ENCODE assay signal across 8 cellular contexts in the genomic region with DNA sequence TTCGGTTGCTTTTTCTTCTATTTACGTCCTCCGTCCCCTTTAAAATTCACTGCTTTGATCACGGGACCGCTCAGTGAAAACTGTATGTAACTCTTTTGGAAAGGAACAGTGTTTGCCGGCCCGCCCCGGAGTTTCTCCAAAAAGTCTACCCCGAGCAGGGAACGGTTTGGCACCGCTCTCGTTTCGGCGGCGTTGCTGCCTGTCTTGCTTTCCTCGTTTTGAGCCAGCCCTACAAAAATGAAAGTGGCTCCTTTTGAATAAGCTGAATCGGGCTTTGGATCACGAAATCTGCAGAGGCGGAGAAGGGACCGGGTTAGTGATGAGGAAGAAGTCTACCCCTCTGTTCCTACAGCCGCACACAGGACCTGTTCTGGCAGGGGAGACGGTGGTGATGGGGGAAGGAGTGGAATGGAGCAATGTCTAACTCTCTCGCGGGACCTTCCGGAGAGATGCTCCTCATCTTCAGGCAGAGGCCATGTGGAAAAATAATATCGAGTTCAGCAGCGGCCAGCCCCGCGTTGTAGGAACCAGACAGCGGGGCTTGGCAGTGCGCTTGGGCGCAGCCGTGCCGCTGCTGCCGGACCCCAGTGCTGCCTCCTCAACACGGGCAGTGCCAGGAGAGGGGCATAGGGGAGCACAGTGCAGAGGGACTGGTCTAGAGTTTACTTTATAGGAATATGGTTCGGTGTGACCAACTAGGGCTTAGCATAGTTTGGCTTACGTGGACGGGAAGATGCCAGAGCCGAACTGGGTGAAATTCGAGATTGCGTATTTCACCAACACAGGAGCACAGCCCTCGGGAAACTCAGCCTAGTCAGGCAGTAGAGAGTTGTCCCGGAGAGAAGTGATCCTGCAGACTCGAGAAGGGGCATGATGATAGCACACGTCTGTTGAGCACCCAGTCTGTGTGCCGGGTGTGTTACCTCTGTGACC. TPM values are rescaled to one million over a fixed set of nuclear protein-coding genes. Genes with fewer than 3 reads are reported as not detected.
DNase-seq lines count a peak whose midpoint lies in the region; ATAC-seq and TF ChIP-seq lines count a peak whose summit lies in the region.

No MANE protein-coding gene starts in this region.

- peak overlapping the region; percentile 69 for H3K9ac ChIP-seq in fibroblast of lung (ENCODE audit: insufficient read depth, low read length)

- H3K36me3 Mint-ChIP-seq in CD8-positive, alpha-beta memory T cell = no peaks in the 10 kb centered on the region
- no peaks in the 10 kb centered on the region for H3K36me3 Mint-ChIP-seq in T-cell
- H3K36me3 Mint-ChIP-seq in natural killer cell treated with Interleukin-12 subunit alpha and Interleukin-12 subunit beta and Interleukin-15 and Interleukin-18, amount 100 ng/mL, for 72 hours = no peaks in the 10 kb centered on the region

- H3K27me3 ChIP-seq in CD8-positive, alpha-beta memory T cell (ENCODE audit: insufficient read depth, low read length, poor library complexity, severe bottlenecking) = peaks cover 33% of the 10 kb centered on the region
- no peaks in the 10 kb centered on the region for H3K27me3 ChIP-seq in fibroblast of lung (ENCODE audit: control insufficient read depth, insufficient read depth, low read length)

- POLR2A ChIA-PET in CD8-positive, alpha-beta memory T cell (lab: Charles Lee) = interaction anchor here (0.6 kb wide), 1 partner anchor 24 kb away, joined by 3 read pairs; no protein-coding TSS in a partner anchor
- POLR2A ChIA-PET in T-cell (lab: Charles Lee) = no interaction called here

- peak overlapping the region; percentile 88 to 93 (median 89) for H3K4me3 Mint-ChIP-seq in CD8-positive, alpha-beta memory T cell
- H3K4me3 Mint-ChIP-seq in T-cell = peak overlapping the region; percentile 79 to 81 (median 81)
- peak overlapping the region; percentile 74 for H3K4me3 Mint-ChIP-seq in natural killer cell treated with Interleukin-12 subunit alpha and Interleukin-12 subunit beta and Interleukin-15 and Interleukin-18, amount 100 ng/mL, for 72 hours

- no peak for TF ChIP-seq CTCF in fibroblast of lung (conservative IDR thresholded peaks at IDR 0.05 in 1 of 2, IDR thresholded peaks at IDR 0.05 in 1 of 2; ENCODE audit: low read depth in 1 of 2, low read length in 2 of 2)

- peak overlapping the region; percentile 49 for H3K4me3 ChIP-seq in CD8-positive, alpha-beta memory T cell (ENCODE audit: low read length)
- peak overlapping the region; percentile 51 to 89 (median 76) for H3K4me3 ChIP-seq in fibroblast of lung (replicated peaks in 1 of 4; ENCODE audit: control extremely low read depth in 1 of 4, insufficient read depth in 1 of 4, low read depth in 3 of 4, low read length in 4 of 4)

- peaks cover 15% of the 10 kb centered on the region for H3K79me2 ChIP-seq in fibroblast of lung (ENCODE audit: control insufficient read depth, insufficient read depth, low read length)

- H3K36me3 ChIP-seq in CD8-positive, alpha-beta memory T cell (ENCODE audit: insufficient read depth, low read length) = no peaks in the 10 kb centered on the region
- no peaks in the 10 kb centered on the region for H3K36me3 ChIP-seq in fibroblast of lung (ENCODE audit: control insufficient read depth, insufficient read depth, low read length)

- DNase-seq in CD8-positive, alpha-beta memory T cell = no peak
- DNase-seq in T-cell (no peak), fibroblast of lung (ENCODE audit: low read depth in 2 of 2) (peak; percentile 53 to 66), NCI-H345 (lab: John Stamatoyannopoulos, UW) (no peak)
- no peak for DNase-seq in natural killer cell treated with Interleukin-12 subunit alpha and Interleukin-12 subunit beta and Interleukin-15 and Interleukin-18, amount 100 ng/mL, for 72 hours (ENCODE audit: low spot score)

- CTCF ChIA-PET in CD8-positive, alpha-beta memory T cell (lab: Charles Lee) = no interaction called here
- CTCF ChIA-PET in T-cell (lab: Charles Lee) = interaction anchor here (0.6 to 0.7 kb wide), 2 partner anchors 71 to 96 kb away, joined by 3 to 5 read pairs; no protein-coding TSS in a partner anchor

- H3K4me1 ChIP-seq in CD8-positive, alpha-beta memory T cell (ENCODE audit: insufficient read depth, low read length) = peaks cover 9% of the 10 kb centered on the region
- H3K4me1 ChIP-seq in fibroblast of lung (ENCODE audit: control insufficient read depth, extremely low read depth, insufficient read depth, low read length) = peaks cover 8% of the 10 kb centered on the region

- no peaks in the 10 kb centered on the region for H3K9me3 ChIP-seq in CD8-positive, alpha-beta memory T cell (ENCODE audit: low read length)
- no peaks in the 10 kb centered on the region for H3K9me3 ChIP-seq in fibroblast of lung (ENCODE audit: control insufficient read depth, insufficient read depth, low read depth, low read length)

- no peaks in the 10 kb centered on the region for H3K9me3 Mint-ChIP-seq in CD8-positive, alpha-beta memory T cell
- H3K9me3 Mint-ChIP-seq in T-cell = no peaks in the 10 kb centered on the region
- no peaks in the 10 kb centered on the region for H3K9me3 Mint-ChIP-seq in natural killer cell treated with Interleukin-12 subunit alpha and Interleukin-12 subunit beta and Interleukin-15 and Interleukin-18, amount 100 ng/mL, for 72 hours

- peaks cover 14 to 24% (median 19%) of the 10 kb centered on the region in 3 donors for H3K4me1 Mint-ChIP-seq in CD8-positive, alpha-beta memory T cell
- H3K4me1 Mint-ChIP-seq in T-cell = peaks cover 14 to 22% (median 19%) of the 10 kb centered on the region in 3 donors
- peaks cover 0 to 6% of the 10 kb centered on the region in 2 donors for H3K4me1 Mint-ChIP-seq in natural killer cell treated with Interleukin-12 subunit alpha and Interleukin-12 subunit beta and Interleukin-15 and Interleukin-18, amount 100 ng/mL, for 72 hours (ENCODE audit: low read depth in 2 of 2)

- no peak for ATAC-seq in T-cell (replicated peaks in 1 of 4)
- ATAC-seq in natural killer cell treated with Interleukin-12 subunit alpha and Interleukin-12 subunit beta and Interleukin-15 and Interleukin-18, amount 100 ng/mL, for 72 hours = no peak
- ATAC-seq in HG03039 (IDR thresholded peaks at IDR 0.05; ENCODE audit: unreplicated experiment) = no peak
- no peak for ATAC-seq in HG03139 (IDR thresholded peaks at IDR 0.05; ENCODE audit: unreplicated experiment)
- no peak for ATAC-seq in HG02759 (IDR thresholded peaks at IDR 0.05; ENCODE audit: unreplicated experiment)

- peak overlapping the region in 2 of 8 donors; percentile 20 to 71 for H3K27ac Mint-ChIP-seq in CD8-positive, alpha-beta memory T cell
- H3K27ac Mint-ChIP-seq in T-cell = no peak overlapping the region
- H3K27ac Mint-ChIP-seq in natural killer cell treated with Interleukin-12 subunit alpha and Interleukin-12 subunit beta and Interleukin-15 and Interleukin-18, amount 100 ng/mL, for 72 hours = no peak overlapping the region

- H2AFZ ChIP-seq in fibroblast of lung (ENCODE audit: low read length) = peak overlapping the region; percentile 7

- no peaks in the 10 kb centered on the region for H4K20me1 ChIP-seq in fibroblast of lung (ENCODE audit: control insufficient read depth, extremely low read depth, insufficient read depth, low read length)

- peak overlapping the region; percentile 98 for H3K4me2 ChIP-seq in fibroblast of lung (ENCODE audit: extremely low read depth, insufficient read depth, low read length)

- H3K27ac ChIP-seq in CD8-positive, alpha-beta memory T cell (ENCODE audit: low read depth, low read length) = no peak overlapping the region
- H3K27ac ChIP-seq in fibroblast of lung (ENCODE audit: insufficient read depth, low read length) = peak overlapping the region; percentile 56

- H3K27me3 Mint-ChIP-seq in CD8-positive, alpha-beta memory T cell = peaks cover 35 to 47% of the 10 kb centered on the region in 2 donors
- peaks cover 57 to 66% of the 10 kb centered on the region in 2 donors for H3K27me3 Mint-ChIP-seq in T-cell
- peaks cover 43 to 64% of the 10 kb centered on the region in 2 donors for H3K27me3 Mint-ChIP-seq in natural killer cell treated with Interleukin-12 subunit alpha and Interleukin-12 subunit beta and Interleukin-15 and Interleukin-18, amount 100 ng/mL, for 72 hours

RNA-seq across cellular contexts. Expression of a gene that starts 1.4 kb away (rescaled TPM):
- under 1 TPM in 1 of 2 experiments, not detected in 1; 0.13 TPM for total RNA-seq in CD8-positive, alpha-beta memory T cell
- polyA plus RNA-seq in CD8-positive, alpha-beta memory T cell = 0.56 TPM
- under 1 TPM in 3 of 5 donors, not detected in 2; 0.51 to 0.56 (median 0.55) TPM for total RNA-seq in T-cell
- total RNA-seq in fibroblast of lung = 109 and 198 TPM in 2 replicates
- 178 and 216 TPM in 2 replicates for polyA plus RNA-seq in fibroblast of lung
- 143 and 170 TPM in 2 replicates for polyA plus RNA-seq in fibroblast of lung (2012)
- polyA minus RNA-seq in fibroblast of lung (ENCODE audit: low replicate concordance) = 24.3 and 53.8 TPM in 2 replicates
- total RNA-seq in natural killer cell treated with Interleukin-12 subunit alpha and Interleukin-12 subunit beta and Interleukin-15 and Interleukin-18, amount 100 ng/mL, for 72 hours = not detected

RNA-seq across cellular contexts. Expression of a gene that starts 8.3 kb away (rescaled TPM):
- total RNA-seq in CD8-positive, alpha-beta memory T cell = not detected
- polyA plus RNA-seq in CD8-positive, alpha-beta memory T cell = not detected
- total RNA-seq in T-cell (not detected), fibroblast of lung (not detected in 2 replicates)
- polyA plus RNA-seq in fibroblast of lung = not detected in 2 replicates
- polyA plus RNA-seq in fibroblast of lung (2012) = not detected in 2 replicates
- not detected in 2 replicates for polyA minus RNA-seq in fibroblast of lung (ENCODE audit: low replicate concordance)
- total RNA-seq in natural killer cell treated with Interleukin-12 subunit alpha and Interleukin-12 subunit beta and Interleukin-15 and Interleukin-18, amount 100 ng/mL, for 72 hours = not detected

Comparison
In these comparisons a context has a peak if more than half of its experiments do, and no peak if none do; other contexts are left out.
1. DNase-seq: peak in fibroblast of lung (2 of 2); none in CD8-positive, alpha-beta memory T cell (0 of 5), T-cell (0 of 34), natural killer cell treated with Interleukin-12 subunit alpha and Interleukin-12 subunit beta and Interleukin-15 and Interleukin-18, amount 100 ng/mL, for 72 hours (single experiment) and NCI-H345 (single experiment).
2. RNA of a gene that starts 1.4 kb away (total RNA-seq): 109 to 198 TPM in fibroblast of lung; 0.51 to 0.56 TPM in T-cell, 0.13 TPM in CD8-positive, alpha-beta memory T cell and not detected in natural killer cell treated with Interleukin-12 subunit alpha and Interleukin-12 subunit beta and Interleukin-15 and Interleukin-18, amount 100 ng/mL, for 72 hours; every median in the first group is over 10 times any median in the second.
3. Peak in every context shown above with its lines, with median percentiles within 50 percentile points of each other: H3K4me3 Mint-ChIP-seq.